Comparison of ENCODE assay signal across 23 cellular contexts in genomic region chr18:69843047-69843446, GRCh38.
DNase-seq lines count a peak whose midpoint lies in the region; ATAC-seq and TF ChIP-seq lines count a peak whose summit lies in the region.
"Had no signal": no experiment of that assay in that cellular context is flagged by ENCODE, and none has a peak within 500 bp of the region (broad histone marks: within the 10 kb centered on the region; RNA-seq: fewer than 3 reads in every experiment).

No MANE protein-coding gene starts in this region.

- H3K4me2 ChIP-seq in GM23338, result no peak overlapping the region
- no peak overlapping the region for H3K4me2 ChIP-seq in neural progenitor cell

- H3K9me3 ChIP-seq in neural progenitor cell (ENCODE audit: low read depth), result no peaks in the 10 kb centered on the region
- H3K9me3 ChIP-seq: BE2C, SJSA1 had no signal

- no peaks in the 10 kb centered on the region for H3K27me3 ChIP-seq in GM23338 (ENCODE audit: insufficient read depth)
- no peaks in the 10 kb centered on the region for H3K27me3 ChIP-seq in neural progenitor cell
- H3K27me3 ChIP-seq: BE2C, SJSA1 had no signal

- H3K79me2 ChIP-seq in GM23338 (replicated peaks; ENCODE audit: insufficient read depth) (no peaks in the 10 kb centered on the region), neural progenitor cell (ENCODE audit: low read depth) (no peaks in the 10 kb centered on the region)

- no peak overlapping the region for H3K4me3 ChIP-seq in GM23338
- no peak overlapping the region for H3K4me3 ChIP-seq in neural progenitor cell
- H3K4me3 ChIP-seq: SJSA1 had no signal

- H3F3A ChIP-seq in GM23338 (replicated peaks; ENCODE audit: low read depth) (no peaks in the 10 kb centered on the region), neural progenitor cell (ENCODE audit: low read depth) (no peaks in the 10 kb centered on the region)

- H2AFZ ChIP-seq in GM23338, result peak overlapping the region; percentile 1; the same call in 1 of the 2 replicates
- peak overlapping the region; percentile 67 for H2AFZ ChIP-seq in neural progenitor cell (replicated peaks)

- H3K4me1 Mint-ChIP-seq in GM23338 (peaks cover 13% of the 10 kb centered on the region), neural progenitor cell (peaks cover 39% of the 10 kb centered on the region)
- H3K4me1 Mint-ChIP-seq: CD14-positive monocyte; CD8-positive, alpha-beta memory T cell had no signal

- H3K27me3 Mint-ChIP-seq in GM23338 (ENCODE audit: insufficient read depth, low read depth, poor library complexity) (peaks cover 4% of the 10 kb centered on the region), neural progenitor cell (ENCODE audit: insufficient read depth, low read depth) (no peaks in the 10 kb centered on the region)
- H3K27me3 Mint-ChIP-seq: CD8-positive, alpha-beta memory T cell had no signal

- no peak for ATAC-seq in GM23338
- no peak for ATAC-seq in SK-N-SH treated with all-trans-retinoic acid at 6 μM for 48 hours

- DNase-seq in DMS79 (lab: John Stamatoyannopoulos, UW) (peak; percentile 88), GM23338 (ENCODE audit: low spot score) (no peak), NCI-H1436 treated with DMSO at 0.1 percent for 48 hours (lab: John Stamatoyannopoulos, UW) (peak; percentile 77), neural progenitor cell (ENCODE audit: low spot score) (no peak), AG08396 (ENCODE audit: low spot score) (no peak), activated gamma-delta T cell (lab: John Stamatoyannopoulos, UW) (no peak)
- DNase-seq: BE2C; Calu3; CD8-positive, alpha-beta memory T cell; H9; KG1; MM.1S; NCI-H1048; NCI-H1694; NCI-H2081; NCI-H526 treated with DMSO at 0.1 percent for 48 hours; Right ventricle myocardium superior; RPMI8226; T-helper 1 cell had no signal

- H3K9me3 Mint-ChIP-seq in GM23338, result no peaks in the 10 kb centered on the region; the same call in 2 of the 3 replicates
- H3K9me3 Mint-ChIP-seq in neural progenitor cell, result no peaks in the 10 kb centered on the region
- H3K9me3 Mint-ChIP-seq: CD8-positive, alpha-beta memory T cell; H9; T-helper 2 cell treated with Interferon-gamma antibody and Interleukin-4, amounts not matched to agents 5 μg/mL and 100 μg/mL, for 36 hours had no signal

- TF ChIP-seq CTCF in GM23338 (conservative IDR thresholded peaks at IDR 0.05; ENCODE audit: low read depth in 2 of 2), result no peak
- TF ChIP-seq CTCF in neural progenitor cell (IDR thresholded peaks at IDR 0.05), result no peak

- H3K27ac Mint-ChIP-seq in GM23338, result no peak overlapping the region
- no peak overlapping the region for H3K27ac Mint-ChIP-seq in neural progenitor cell
- H3K27ac Mint-ChIP-seq: CD14-positive monocyte; CD8-positive, alpha-beta memory T cell; T-helper 2 cell treated with Interferon-gamma antibody and Interleukin-4, amounts not matched to agents 5 μg/mL and 100 μg/mL, for 36 hours had no signal

- H3K36me3 Mint-ChIP-seq in GM23338 (ENCODE audit: low read depth) (peaks cover 3% of the 10 kb centered on the region; the same call in 1 of the 3 replicates), neural progenitor cell (peaks cover 1% of the 10 kb centered on the region)
- H3K36me3 Mint-ChIP-seq: CD14-positive monocyte had no signal

- no peak overlapping the region for H3K27ac ChIP-seq in GM23338 (ENCODE audit: low read depth)
- no peak overlapping the region for H3K27ac ChIP-seq in neural progenitor cell
- H3K27ac ChIP-seq: SJSA1 had no signal

- no peak overlapping the region for H3K9ac ChIP-seq in neural progenitor cell

- H3K9me2 ChIP-seq in GM23338 (ENCODE audit: insufficient read depth), result 0 out of 2 replicates have a peak, but pooled peaks cover 4% of the 10 kb centered on the region

- H3K4me1 ChIP-seq in GM23338 (ENCODE audit: insufficient read depth) (no peaks in the 10 kb centered on the region), neural progenitor cell (peaks cover 6% of the 10 kb centered on the region)
- H3K4me1 ChIP-seq: BE2C, SJSA1 had no signal

- H3K36me3 ChIP-seq in GM23338 (ENCODE audit: insufficient read depth) (no peaks in the 10 kb centered on the region), neural progenitor cell (no peaks in the 10 kb centered on the region)
- H3K36me3 ChIP-seq: BE2C, SJSA1 had no signal

- H3K4me3 Mint-ChIP-seq in GM23338, result no peak overlapping the region
- H3K4me3 Mint-ChIP-seq in neural progenitor cell, result no peak overlapping the region
- H3K4me3 Mint-ChIP-seq: CD14-positive monocyte; CD8-positive, alpha-beta memory T cell; H9; T-helper 2 cell treated with Interferon-gamma antibody and Interleukin-4, amounts not matched to agents 5 μg/mL and 100 μg/mL, for 36 hours had no signal

- H4K20me1 ChIP-seq in GM23338 (replicated peaks; ENCODE audit: insufficient read depth) (no peaks in the 10 kb centered on the region), neural progenitor cell (ENCODE audit: low read depth) (no peaks in the 10 kb centered on the region)

TF ChIP-seq in GM23338, 12 proteins besides CTCF, POLR2A, EP300 and RAD21 (continues in another document):
- no peak for TF ChIP-seq STAT1 (IDR thresholded peaks at IDR 0.05; ENCODE audit: unreplicated experiment)

TF ChIP-seq in SK-N-SH treated with all-trans-retinoic acid at 6 μM for 48 hours, 23 proteins besides CTCF, POLR2A, EP300 and RAD21:
- TF ChIP-seq, protein P1, sequence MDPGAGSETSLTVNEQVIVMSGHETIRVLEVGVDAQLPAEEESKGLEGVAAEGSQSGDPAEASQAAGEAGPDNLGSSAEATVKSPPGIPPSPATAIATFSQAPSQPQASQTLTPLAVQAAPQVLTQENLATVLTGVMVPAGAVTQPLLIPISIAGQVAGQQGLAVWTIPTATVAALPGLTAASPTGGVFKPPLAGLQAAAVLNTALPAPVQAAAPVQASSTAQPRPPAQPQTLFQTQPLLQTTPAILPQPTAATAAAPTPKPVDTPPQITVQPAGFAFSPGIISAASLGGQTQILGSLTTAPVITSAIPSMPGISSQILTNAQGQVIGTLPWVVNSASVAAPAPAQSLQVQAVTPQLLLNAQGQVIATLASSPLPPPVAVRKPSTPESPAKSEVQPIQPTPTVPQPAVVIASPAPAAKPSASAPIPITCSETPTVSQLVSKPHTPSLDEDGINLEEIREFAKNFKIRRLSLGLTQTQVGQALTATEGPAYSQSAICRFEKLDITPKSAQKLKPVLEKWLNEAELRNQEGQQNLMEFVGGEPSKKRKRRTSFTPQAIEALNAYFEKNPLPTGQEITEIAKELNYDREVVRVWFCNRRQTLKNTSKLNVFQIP (CRISPR knock-in tag; IDR thresholded peaks at IDR 0.05; ENCODE audit: borderline replicate concordance, low read depth), result no peak
- TF ChIP-seq ESRRG (CRISPR knock-in tag; IDR thresholded peaks at IDR 0.05) (no peak), ZFP3 (CRISPR knock-in tag; IDR thresholded peaks at IDR 0.05) (no peak), RARB (CRISPR knock-in tag; IDR thresholded peaks at IDR 0.05) (no peak)

Comparison
In these comparisons a context has a peak if more than half of its experiments do, and no peak if none do; other contexts are left out.
1. DNase-seq: peak in DMS79 (single experiment) and NCI-H1436 treated with DMSO at 0.1 percent for 48 hours (single experiment); none in GM23338 (single experiment), neural progenitor cell (single experiment), AG08396 (single experiment) and activated gamma-delta T cell (single experiment).